ENCODE assay signal across 22 cellular contexts in genomic region chr10:26765549-26765948, GRCh38.
"Had no signal": no experiment of that assay in that cellular context is flagged by ENCODE, and none has a peak within 500 bp of the region (broad histone marks: within the 10 kb centered on the region; RNA-seq: fewer than 3 reads in every experiment).

No MANE protein-coding gene starts in this region.

- H3K4me3 ChIP-seq: cardiac muscle cell, SK-N-MC had no signal

- ATAC-seq: activated CD4-positive, CD25-positive, alpha-beta regulatory T cell treated with anti-CD3 and anti-CD28 coated beads, Interleukin-2, amount 50 U/mL, for 24 hours; activated CD8-positive, alpha-beta memory T cell treated with anti-CD3 and anti-CD28 coated beads, Interleukin-2, amount 10 ng/mL, durations not matched to agents 7 days and 5 days; activated naive CD4-positive, alpha-beta T cell treated with anti-CD3 and anti-CD28 coated beads, Interleukin-2, amount 50 U/mL, for 72 hours; Panc1; Right ventricle myocardium inferior; T-cell had no signal

- DNase-seq: activated CD4-positive, alpha-beta T cell treated with anti-CD3 and anti-CD28 coated beads for 48 hours; activated CD4-positive, alpha-beta T cell treated with anti-CD3 and anti-CD28 coated beads, Interleukin-2, amount 50 U/mL, for 48 hours; activated CD8-positive, alpha-beta memory T cell treated with anti-CD3 and anti-CD28 coated beads, Interleukin-2, amount 10 ng/mL, durations not matched to agents 7 days and 5 days; activated effector memory CD4-positive, alpha-beta T cell treated with anti-CD3 and anti-CD28 coated beads, Interleukin-2, amount 50 U/mL, for 16 hours; activated naive CD4-positive, alpha-beta T cell treated with Interleukin-2 at 50 U/mL for 16 hours; brain microvascular endothelial cell; NCI-H1105 treated with DMSO at 0.1 percent for 48 hours; NCI-H1436 treated with DMSO at 0.1 percent for 48 hours; NCI-H187; NCI-H2081; NCI-H510A treated with DMSO at 0.1 percent for 48 hours; NCI-H69; NK-92 treated with Interleukin-12 subunit alpha and Interleukin-12 subunit beta, amount 100 ng/mL, for 24 hours; OCI-M1; RPMI8226; T-cell had no signal

- H3K27ac ChIP-seq: brain microvascular endothelial cell, cardiac muscle cell, SK-N-MC had no signal

- H3K27me3 ChIP-seq: brain microvascular endothelial cell, cardiac muscle cell had no signal
